ENCODE assay signal across 8 cellular contexts in the genomic region with DNA sequence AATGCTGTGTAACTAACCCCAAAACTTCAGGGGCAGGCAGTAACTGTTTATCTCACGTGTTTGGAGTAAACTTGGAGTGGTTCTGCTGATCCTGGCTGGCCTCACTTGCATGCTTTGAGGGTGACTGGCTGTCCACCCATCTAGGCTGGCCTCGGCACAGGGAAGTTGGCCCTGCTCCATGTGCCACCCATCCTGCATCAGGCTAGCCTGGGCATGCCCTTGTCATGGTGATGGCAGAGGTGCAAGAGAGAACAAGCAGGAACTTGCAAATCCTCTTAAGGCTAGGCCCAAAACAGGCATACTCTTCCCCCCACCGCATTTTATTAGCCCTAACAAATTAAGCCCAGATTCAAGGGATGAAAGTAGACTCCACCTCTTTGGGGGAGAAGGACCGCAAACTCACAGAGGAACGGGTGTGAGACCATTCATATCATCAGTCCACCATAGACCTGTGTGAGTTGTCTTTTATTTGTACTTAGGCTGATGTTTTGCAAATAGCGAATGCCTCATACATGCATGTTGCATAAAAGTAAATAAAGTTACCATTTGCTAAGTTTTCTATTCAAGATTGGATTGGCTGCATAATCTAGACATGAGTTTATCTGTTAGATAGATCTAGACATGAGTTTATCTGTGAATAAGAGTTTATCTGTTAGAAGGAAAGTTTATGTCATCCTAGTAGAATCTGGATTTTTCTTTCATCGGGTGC.
DNase-seq lines count a peak whose midpoint lies in the region; ATAC-seq, FAIRE-seq and TF ChIP-seq lines count a peak whose summit lies in the region.

No MANE protein-coding gene starts in this region.

- H3K36me3 ChIP-seq in BLaER1 treated with 17β-estradiol and CSF1 and Interleukin-3, amounts not matched to agents 10 nM and 100 nM = peaks cover 0 to 7% (median 0%) of the 10 kb centered on the region in 11 experiments; a peak in 2 of 22 replicates
- H3K36me3 ChIP-seq in IMR-90 (ENCODE audit: control insufficient read depth, insufficient read depth, low read length) (no peaks in the 10 kb centered on the region), HepG2 (replicated peaks in 1 of 2; ENCODE audit: control insufficient read depth in 1 of 2, insufficient read depth in 2 of 2, low read length in 2 of 2) (peaks cover 1 to 4% of the 10 kb centered on the region in 2 experiments; a peak in 3 of 5 replicates)

- no peak for TF ChIP-seq CTCF in IMR-90 (conservative IDR thresholded peaks at IDR 0.05; ENCODE audit: low read depth, low read length)
- no peak for TF ChIP-seq CTCF in HepG2 (CRISPR knock-in tag; IDR thresholded peaks at IDR 0.05)
- no peak for TF ChIP-seq CTCF in CD4-positive, alpha-beta T cell (IDR thresholded peaks at IDR 0.05)

- peaks cover 72 to 100% (median 99%) of the 10 kb centered on the region in 10 experiments for H3K4me1 ChIP-seq in BLaER1 treated with 17β-estradiol and CSF1 and Interleukin-3, amounts not matched to agents 10 nM and 100 nM
- H3K4me1 ChIP-seq in IMR-90 (ENCODE audit: control insufficient read depth, insufficient read depth, low read length) = peaks cover 27% of the 10 kb centered on the region
- peaks cover 87% of the 10 kb centered on the region for H3K4me1 ChIP-seq in HepG2 (ENCODE audit: insufficient read depth, low read length)

- peaks cover 0 to 4% of the 10 kb centered on the region in 2 experiments; a peak in 1 of 4 replicates for H3K79me1 ChIP-seq in IMR-90 (ENCODE audit: low read depth in 1 of 2, low read length in 2 of 2)

- no peak overlapping the region for H3K4me3 Mint-ChIP-seq in activated naive CD8-positive, alpha-beta T cell treated with anti-CD3 and anti-CD28 coated beads, Interleukin-2, amount 50 U/mL, for 24 hours
- no peak overlapping the region for H3K4me3 Mint-ChIP-seq in CD4-positive, alpha-beta T cell

- peak overlapping the region in 9 of 11 experiments; percentile 28 to 87 (median 73); a peak in 18 of 22 replicates for H3K27ac ChIP-seq in BLaER1 treated with 17β-estradiol and CSF1 and Interleukin-3, amounts not matched to agents 10 nM and 100 nM
- H3K27ac ChIP-seq in IMR-90 (ENCODE audit: insufficient read depth, low read length) = peak overlapping the region; percentile 49
- peak overlapping the region; percentile 18 for H3K27ac ChIP-seq in HepG2 (ENCODE audit: extremely low read length, insufficient read depth, low read length)
- H3K27ac ChIP-seq in CD4-positive, alpha-beta T cell (ENCODE audit: low read depth, low read length) = no peak overlapping the region

- peak overlapping the region; percentile 73 for H2BK20ac ChIP-seq in IMR-90 (ENCODE audit: low read depth, low read length)

- TF ChIP-seq POLR2A in IMR-90 (IDR thresholded peaks at IDR 0.05; ENCODE audit: low read depth, low read length) = no peak
- no peak for TF ChIP-seq POLR2A in HepG2 (IDR thresholded peaks at IDR 0.05; ENCODE audit: insufficient read depth in 1 of 2, low read depth in 2 of 2, low read length in 2 of 2)

- no peak for TF ChIP-seq EP300 in HepG2 (IDR thresholded peaks at IDR 0.05; ENCODE audit: low read depth in 2 of 2, low read length in 2 of 2)
- TF ChIP-seq EP300 in HepG2 (CRISPR knock-in tag; IDR thresholded peaks at IDR 0.05; ENCODE audit: borderline replicate concordance) = no peak

- H2AK5ac ChIP-seq in IMR-90 (ENCODE audit: low read depth, low read length) = peak overlapping the region; percentile 50

- in situ Hi-C loops in IMR-90 (cut with MboI; ENCODE audit: low sequenced_read_pairs) = no loop called here
- in situ Hi-C loops in HepG2 (cut with HindIII; ENCODE audit: extremely low pct_ligation_motif_present, low pct_unique_long_range_greater_than_20kb) = no loop called here

- peak overlapping the region; percentile 79 to 93; a peak in 3 of 4 replicates for H4K8ac ChIP-seq in IMR-90 (ENCODE audit: low read depth in 2 of 2, low read length in 2 of 2)

- H2BK5ac ChIP-seq in IMR-90 (ENCODE audit: low read depth, low read length, poor library complexity, severe bottlenecking) = peak overlapping the region; percentile 94

- peaks cover 23% of the 10 kb centered on the region for H3K79me2 ChIP-seq in HepG2 (ENCODE audit: insufficient read depth, low read length)

- H3K27me3 ChIP-seq in BLaER1 treated with 17β-estradiol and CSF1 and Interleukin-3, amounts not matched to agents 10 nM and 100 nM = no peaks in the 10 kb centered on the region; a peak in 1 of 22 replicates
- H3K27me3 ChIP-seq in IMR-90 (ENCODE audit: control insufficient read depth, insufficient read depth, low read length) = no peaks in the 10 kb centered on the region
- H3K27me3 ChIP-seq in HepG2 (ENCODE audit: control insufficient read depth in 1 of 2, insufficient read depth in 2 of 2, low read length in 2 of 2) = no peaks in the 10 kb centered on the region
- no peaks in the 10 kb centered on the region for H3K27me3 ChIP-seq in CD4-positive, alpha-beta T cell (ENCODE audit: control insufficient read depth, insufficient read depth, low read length)

- H3K4me2 ChIP-seq in BLaER1 treated with 17β-estradiol and CSF1 and Interleukin-3, amounts not matched to agents 10 nM and 100 nM = peak overlapping the region; percentile 81 to 97 (median 87)
- H3K4me2 ChIP-seq in IMR-90 (ENCODE audit: low read depth, low read length) = no peak overlapping the region
- H3K4me2 ChIP-seq in HepG2 (ENCODE audit: low read depth, low read length) = no peak overlapping the region

- H3K14ac ChIP-seq in IMR-90 (replicated peaks; ENCODE audit: low read depth, low read length) = peak overlapping the region; percentile 82

- H2BK120ac ChIP-seq in IMR-90 (ENCODE audit: low read depth, low read length) = peak overlapping the region; percentile 85

- BruUV-seq in IMR-90 (replicated peaks; lab: Mats Ljungman, UMichigan) (no TSS peak), HepG2 (replicated peaks; lab: Mats Ljungman, UMichigan) (no TSS peak)

- WGBS in IMR-90 (ENCODE audit: extremely low coverage in 2 of 2, insufficient read length in 1 of 2), 2 experiments = 17% methylated on average over 1 of the region's 7 CpGs; no CpG with 5 or more reads in 1 of the 2 experiments
- 93% methylated on average over 7 of the region's 7 CpGs for WGBS in HepG2 (ENCODE audit: low lambda C conversion rate)

- peak overlapping the region; percentile 91 for H4K91ac ChIP-seq in IMR-90 (ENCODE audit: insufficient read depth, low read depth, low read length)

- POLR2A ChIA-PET in IMR-90 (lab: Charles Lee; ENCODE audit: unreplicated experiment) = no interaction called here
- POLR2A ChIA-PET in HepG2 (lab: Yijun Ruan, JAX) = interaction anchor here (0.9 to 2.4 kb wide), 2 partner anchors 14 to 38 kb away, joined by 3 to 10 read pairs; no protein-coding TSS in a partner anchor
- POLR2A ChIA-PET in CD4-positive, alpha-beta T cell (lab: Charles Lee) = no interaction called here

- H3K27ac Mint-ChIP-seq in activated naive CD8-positive, alpha-beta T cell treated with anti-CD3 and anti-CD28 coated beads, Interleukin-2, amount 50 U/mL, for 24 hours = peak overlapping the region; percentile 41
- H3K27ac Mint-ChIP-seq in CD4-positive, alpha-beta T cell = no peak overlapping the region

- DNase-seq in IMR-90 (peak; percentile 61), HepG2 (ENCODE audit: low spot score) (no peak), D341Med (ENCODE audit: low spot score) (no peak)
- DNase-seq in activated naive CD8-positive, alpha-beta T cell treated with anti-CD3 and anti-CD28 coated beads, Interleukin-2, amount 50 U/mL, for 24 hours = no peak
- no peak for DNase-seq in CD4-positive, alpha-beta T cell

- H2AFZ ChIP-seq in IMR-90 (replicated peaks; ENCODE audit: low read length, poor library complexity) (peak overlapping the region; percentile 71), HepG2 (ENCODE audit: low read length) (no peak overlapping the region)

- peak overlapping the region; percentile 95 for H4K5ac ChIP-seq in IMR-90 (ENCODE audit: low read depth, low read length)

- intact Hi-C loops in IMR-90 (cut with micrococcal nuclease) (no loop called here), HepG2 (cut with micrococcal nuclease; ENCODE audit: unreplicated experiment) (no loop called here)
- intact Hi-C loops in CD4-positive, alpha-beta T cell (cut with DNase I, micrococcal nuclease) = no loop called here

- peak overlapping the region; percentile 55; the same call in 1 of the 2 replicates for H3K56ac ChIP-seq in IMR-90 (ENCODE audit: extremely low read depth, insufficient read depth, low read length)

- no peak for FAIRE-seq in HepG2 (lab: Jason Lieb, UNC)

- peaks cover 13% of the 10 kb centered on the region for H3K9me1 ChIP-seq in IMR-90 (ENCODE audit: insufficient read depth, low read length)

- dilution Hi-C loops in IMR-90 (cut with HindIII; ENCODE audit: low sequenced_read_pairs, unreplicated experiment) = no loop called here

- H2AK9ac ChIP-seq in IMR-90 (replicated peaks; ENCODE audit: low read depth, low read length, poor library complexity) = peak overlapping the region; percentile 4

- no peaks in the 10 kb centered on the region for H3K9me3 ChIP-seq in BLaER1 treated with 17β-estradiol and CSF1 and Interleukin-3, amounts not matched to agents 10 nM and 100 nM (replicated peaks in 1 of 11)
- no peaks in the 10 kb centered on the region for H3K9me3 ChIP-seq in IMR-90 (ENCODE audit: control insufficient read depth, insufficient read depth, low read length)
- no peaks in the 10 kb centered on the region for H3K9me3 ChIP-seq in HepG2 (ENCODE audit: low read length)
- no peaks in the 10 kb centered on the region for H3K9me3 ChIP-seq in CD4-positive, alpha-beta T cell (ENCODE audit: control insufficient read depth, low read length)

- H3K9ac ChIP-seq in BLaER1 treated with 17β-estradiol and CSF1 and Interleukin-3, amounts not matched to agents 10 nM and 100 nM = peak overlapping the region in 6 of 11 experiments; percentile 40 to 74 (median 61); a peak in 12 of 22 replicates
- H3K9ac ChIP-seq in IMR-90 (ENCODE audit: low read depth, low read length) = no peak overlapping the region
- H3K9ac ChIP-seq in HepG2 (ENCODE audit: insufficient read depth, low read depth, low read length) = no peak overlapping the region

- TF ChIP-seq RAD21 in IMR-90 (IDR thresholded peaks at IDR 0.05; ENCODE audit: low read length) (no peak), HepG2 (CRISPR knock-in tag; IDR thresholded peaks at IDR 0.05) (no peak)

- H3K9me3 Mint-ChIP-seq in activated naive CD8-positive, alpha-beta T cell treated with anti-CD3 and anti-CD28 coated beads, Interleukin-2, amount 50 U/mL, for 24 hours = no peaks in the 10 kb centered on the region
- no peaks in the 10 kb centered on the region for H3K9me3 Mint-ChIP-seq in CD4-positive, alpha-beta T cell

- ATAC-seq in IMR-90 (ENCODE audit: low read depth) (peak; percentile 52), HepG2 (no peak), GM18907 (IDR thresholded peaks at IDR 0.05; ENCODE audit: unreplicated experiment) (no peak), HG02642 (IDR thresholded peaks at IDR 0.05; ENCODE audit: poor library complexity, unreplicated experiment) (no peak)
- no peak for ATAC-seq in activated naive CD8-positive, alpha-beta T cell treated with anti-CD3 and anti-CD28 coated beads, Interleukin-2, amount 50 U/mL, for 24 hours
- ATAC-seq in CD4-positive, alpha-beta T cell (ENCODE audit: poor library complexity) = no peak

- CTCF ChIA-PET in IMR-90 (lab: Yijun Ruan, JAX) (no interaction called here), HepG2 (lab: Yijun Ruan, JAX; ENCODE audit: low intra/inter-chr PET ratio, low total read pairs) (no interaction called here)
- CTCF ChIA-PET in CD4-positive, alpha-beta T cell (lab: Charles Lee) = no interaction called here

- H2BK15ac ChIP-seq in IMR-90 (ENCODE audit: low read depth, low read length) = peak overlapping the region; percentile 84; the same call in 2 of the 3 replicates

- peak overlapping the region; percentile 85 for H3K4ac ChIP-seq in IMR-90 (ENCODE audit: low read depth, low read length)

- H3K23ac ChIP-seq in IMR-90 (ENCODE audit: low read depth, low read length) = peak overlapping the region; percentile 81

- H3K18ac ChIP-seq in IMR-90 (ENCODE audit: low read depth, low read length) = peak overlapping the region; percentile 92

- H3K4me3 ChIP-seq in BLaER1 treated with 17β-estradiol and CSF1 and Interleukin-3, amounts not matched to agents 10 nM and 100 nM = peak overlapping the region in 1 of 10 experiments; percentile 27; a peak in 1 of 20 replicates
- H3K4me3 ChIP-seq in IMR-90 (ENCODE audit: insufficient read depth, low read depth, low read length) (no peak overlapping the region), HepG2 (replicated peaks in 1 of 3; ENCODE audit: insufficient read depth in 1 of 3, low read depth in 2 of 3, low read length in 3 of 3) (no peak overlapping the region)

- no peaks in the 10 kb centered on the region for H3K27me3 Mint-ChIP-seq in activated naive CD8-positive, alpha-beta T cell treated with anti-CD3 and anti-CD28 coated beads, Interleukin-2, amount 50 U/mL, for 24 hours
- no peaks in the 10 kb centered on the region for H3K27me3 Mint-ChIP-seq in CD4-positive, alpha-beta T cell

- peaks cover 23% of the 10 kb centered on the region for H3K4me1 Mint-ChIP-seq in activated naive CD8-positive, alpha-beta T cell treated with anti-CD3 and anti-CD28 coated beads, Interleukin-2, amount 50 U/mL, for 24 hours
- peaks cover 21% of the 10 kb centered on the region for H3K4me1 Mint-ChIP-seq in CD4-positive, alpha-beta T cell (ENCODE audit: low read depth)

- H3K36me3 Mint-ChIP-seq in activated naive CD8-positive, alpha-beta T cell treated with anti-CD3 and anti-CD28 coated beads, Interleukin-2, amount 50 U/mL, for 24 hours (ENCODE audit: low read depth) = no peaks in the 10 kb centered on the region
- no peaks in the 10 kb centered on the region for H3K36me3 Mint-ChIP-seq in CD4-positive, alpha-beta T cell (ENCODE audit: low read depth)

- no peaks in the 10 kb centered on the region; a peak in 1 of 22 replicates for H4K20me1 ChIP-seq in BLaER1 treated with 17β-estradiol and CSF1 and Interleukin-3, amounts not matched to agents 10 nM and 100 nM
- H4K20me1 ChIP-seq in IMR-90 (ENCODE audit: insufficient read depth, low read length) (no peaks in the 10 kb centered on the region), HepG2 (ENCODE audit: insufficient read depth, low read length) (no peaks in the 10 kb centered on the region)

Comparison
In these comparisons a context has a peak if more than half of its experiments do, and no peak if none do; other contexts are left out.
1. H3K4me2 ChIP-seq: peak in BLaER1 treated with 17β-estradiol and CSF1 and Interleukin-3, amounts not matched to agents 10 nM and 100 nM (11 of 11); none in IMR-90 (single experiment) and HepG2 (single experiment).
2. H3K9ac ChIP-seq: peak in BLaER1 treated with 17β-estradiol and CSF1 and Interleukin-3, amounts not matched to agents 10 nM and 100 nM (6 of 11); none in IMR-90 (single experiment) and HepG2 (single experiment).